Comparison of ENCODE assay signal across 8 cellular contexts in the genomic region with DNA sequence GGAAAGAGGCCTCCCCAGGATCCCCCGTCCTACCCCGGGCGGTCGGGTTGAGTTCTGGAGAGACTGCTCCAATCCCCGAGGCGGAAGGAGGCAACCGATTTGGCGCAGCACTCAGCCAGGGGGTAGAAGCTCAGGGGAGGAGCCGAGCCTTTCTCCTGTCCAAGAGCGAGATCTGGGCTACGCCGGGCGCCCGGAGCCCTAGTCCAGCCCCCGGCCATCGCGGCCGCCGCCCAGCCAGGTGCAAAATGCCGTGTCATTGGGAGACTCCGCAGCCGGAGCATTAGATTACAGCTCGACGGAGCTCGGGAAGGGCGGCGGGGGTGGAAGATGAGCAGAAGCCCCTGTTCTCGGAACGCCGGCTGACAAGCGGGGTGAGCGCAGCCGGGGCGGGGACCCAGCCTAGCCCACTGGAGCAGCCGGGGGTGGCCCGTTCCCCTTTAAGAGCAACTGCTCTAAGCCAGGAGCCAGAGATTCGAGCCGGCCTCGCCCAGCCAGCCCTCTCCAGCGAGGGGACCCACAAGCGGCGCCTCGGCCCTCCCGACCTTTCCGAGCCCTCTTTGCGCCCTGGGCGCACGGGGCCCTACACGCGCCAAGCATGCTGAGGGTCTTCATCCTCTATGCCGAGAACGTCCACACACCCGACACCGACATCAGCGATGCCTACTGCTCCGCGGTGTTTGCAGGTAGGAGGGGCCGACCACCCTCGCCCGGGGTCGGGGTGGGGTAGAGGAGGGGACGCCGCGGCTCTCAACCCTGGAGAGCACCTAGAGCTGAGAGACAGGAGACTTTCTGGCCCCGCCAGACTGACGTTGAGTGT. TPM values are rescaled to one million over a fixed set of nuclear protein-coding genes. Genes with fewer than 3 reads are reported as not detected.
DNase-seq lines count a peak whose midpoint lies in the region; ATAC-seq, FAIRE-seq and TF ChIP-seq lines count a peak whose summit lies in the region.

A gene (plus strand): TSS at position 158 of the 817 bp plus-strand sequence.

- no peak within 1 kb of the TSS for H3K27ac Mint-ChIP-seq in activated T-helper 17 cell treated with anti-CD3 and anti-CD28 coated beads, Interleukin-2, amount 50 U/mL, for 72 hours

- H3K79me2 ChIP-seq in HepG2 (ENCODE audit: insufficient read depth, low read length) = no peaks in the 10 kb centered on the region

- no TSS peak for BruUV-seq in HepG2 (replicated peaks; lab: Mats Ljungman, UMichigan)

- TF ChIP-seq CTCF in liver (IDR thresholded peaks at IDR 0.05; ENCODE audit: low read depth, low read length, missing input control) = no peak
- TF ChIP-seq CTCF in HepG2 (CRISPR knock-in tag; IDR thresholded peaks at IDR 0.05) = no peak
- TF ChIP-seq CTCF in cardiac muscle cell (IDR thresholded peaks at IDR 0.05; ENCODE audit: low read depth, low read length) = no peak
- TF ChIP-seq CTCF in pancreas (IDR thresholded peaks at IDR 0.05) = no peak

- H3K4me2 ChIP-seq in HepG2 (ENCODE audit: low read depth, low read length) = no peak within 1 kb of the TSS

- H3K9me3 ChIP-seq in liver (ENCODE audit: control insufficient read depth in 4 of 4, low read length in 3 of 4) = no peaks in the 10 kb centered on the region
- H3K9me3 ChIP-seq in HepG2 (ENCODE audit: low read length) = no peaks in the 10 kb centered on the region
- no peaks in the 10 kb centered on the region for H3K9me3 ChIP-seq in cardiac muscle cell (ENCODE audit: low read depth)
- no peaks in the 10 kb centered on the region for H3K9me3 ChIP-seq in pancreas

- no peaks in the 10 kb centered on the region for H3K36me3 Mint-ChIP-seq in activated T-helper 17 cell treated with anti-CD3 and anti-CD28 coated beads, Interleukin-2, amount 50 U/mL, for 72 hours (ENCODE audit: low read depth)

- H3K4me3 Mint-ChIP-seq in activated T-helper 17 cell treated with anti-CD3 and anti-CD28 coated beads, Interleukin-2, amount 50 U/mL, for 72 hours = peak within 1 kb of the TSS; percentile 43

- CTCF ChIA-PET in HepG2 (lab: Yijun Ruan, JAX; ENCODE audit: low intra/inter-chr PET ratio, low total read pairs) = no interaction called here

- DNase-seq in HepG2 (ENCODE audit: low spot score) (no peak), cardiac muscle cell (ENCODE audit: low read depth in 1 of 2, low spot score in 1 of 2) (peak; percentile 55 to 90), pancreas (peak in 4 of 6 donors; percentile 22 to 75 (median 36)), NCI-H345 treated with DMSO at 0.1 percent for 48 hours (lab: John Stamatoyannopoulos, UW; ENCODE audit: unreplicated experiment) (no peak), dedifferentiated amniotic fluid mesenchymal stem cell (ENCODE audit: extremely low spot score) (no peak)

- POLR2A ChIA-PET in HepG2 (lab: Yijun Ruan, JAX) = no interaction called here

- TF ChIP-seq EP300 in HepG2 (IDR thresholded peaks at IDR 0.05; ENCODE audit: low read depth in 2 of 2, low read length in 2 of 2) (no peak), HepG2 (CRISPR knock-in tag; IDR thresholded peaks at IDR 0.05; ENCODE audit: borderline replicate concordance) (no peak)

- no peaks in the 10 kb centered on the region for H3K27me3 ChIP-seq in liver (ENCODE audit: control insufficient read depth in 4 of 4, insufficient read depth in 4 of 4, low read length in 3 of 4)
- H3K27me3 ChIP-seq in HepG2 (ENCODE audit: control insufficient read depth in 1 of 2, insufficient read depth in 2 of 2, low read length in 2 of 2) = peaks cover 2 to 9% of the 10 kb centered on the region in 2 experiments; a peak in 3 of 5 replicates
- H3K27me3 ChIP-seq in cardiac muscle cell = no peaks in the 10 kb centered on the region
- no peaks in the 10 kb centered on the region for H3K27me3 ChIP-seq in pancreas

- H2AFZ ChIP-seq in HepG2 (ENCODE audit: low read length) = no peak within 1 kb of the TSS

- in situ Hi-C loops in HepG2 (cut with HindIII; ENCODE audit: extremely low pct_ligation_motif_present, low pct_unique_long_range_greater_than_20kb) = no loop called here

- intact Hi-C loops in HepG2 (cut with micrococcal nuclease; ENCODE audit: unreplicated experiment) = no loop called here
- intact Hi-C loops in pancreas (cut with DNase I) = no loop called here

- TF ChIP-seq POLR2A in HepG2 (IDR thresholded peaks at IDR 0.05; ENCODE audit: insufficient read depth in 1 of 2, low read depth in 2 of 2, low read length in 2 of 2) = no peak

- no peak for ATAC-seq in HepG2
- no peak for ATAC-seq in activated T-helper 17 cell treated with anti-CD3 and anti-CD28 coated beads, Interleukin-2, amount 50 U/mL, for 72 hours (replicated peaks)
- peak; percentile 61 to 84 (median 77) for ATAC-seq in pancreas
- ATAC-seq in HG03342 (IDR thresholded peaks at IDR 0.05; ENCODE audit: unreplicated experiment) = no peak

- H3K4me1 Mint-ChIP-seq in activated T-helper 17 cell treated with anti-CD3 and anti-CD28 coated beads, Interleukin-2, amount 50 U/mL, for 72 hours = peaks cover 4% of the 10 kb centered on the region

- TF ChIP-seq RAD21 in liver (IDR thresholded peaks at IDR 0.05) = peak in 1 of 2 donors; percentile 30
- TF ChIP-seq RAD21 in HepG2 (CRISPR knock-in tag; IDR thresholded peaks at IDR 0.05) = no peak

- peaks cover 18 to 59% (median 56%) of the 10 kb centered on the region in 4 donors for H3K4me1 ChIP-seq in liver (ENCODE audit: control insufficient read depth in 4 of 4, insufficient read depth in 4 of 4, low read length in 3 of 4)
- peaks cover 26% of the 10 kb centered on the region for H3K4me1 ChIP-seq in HepG2 (ENCODE audit: insufficient read depth, low read length)
- H3K4me1 ChIP-seq in cardiac muscle cell (ENCODE audit: low read depth) = peaks cover 62% of the 10 kb centered on the region
- peaks cover 0 to 3% (median 0%) of the 10 kb centered on the region in 3 donors for H3K4me1 ChIP-seq in pancreas

- H3K9ac ChIP-seq in liver (ENCODE audit: low read depth in 1 of 2, low read length in 2 of 2) (peak within 1 kb of the TSS in 1 of 2 donors; percentile 54), HepG2 (ENCODE audit: insufficient read depth, low read depth, low read length) (no peak within 1 kb of the TSS)

- H3K27me3 Mint-ChIP-seq in activated T-helper 17 cell treated with anti-CD3 and anti-CD28 coated beads, Interleukin-2, amount 50 U/mL, for 72 hours = peaks cover 37% of the 10 kb centered on the region

- H3K9me3 Mint-ChIP-seq in activated T-helper 17 cell treated with anti-CD3 and anti-CD28 coated beads, Interleukin-2, amount 50 U/mL, for 72 hours = no peaks in the 10 kb centered on the region

- no peak for FAIRE-seq in HepG2 (lab: Jason Lieb, UNC)
- no peak for FAIRE-seq in pancreas (lab: Jason Lieb, UNC)

- H3K36me3 ChIP-seq in liver (ENCODE audit: control insufficient read depth in 4 of 4, insufficient read depth in 3 of 4, low read depth in 1 of 4, low read length in 3 of 4) (no peaks in the 10 kb centered on the region), HepG2 (replicated peaks in 1 of 2; ENCODE audit: control insufficient read depth in 1 of 2, insufficient read depth in 2 of 2, low read length in 2 of 2) (no peaks in the 10 kb centered on the region), cardiac muscle cell (no peaks in the 10 kb centered on the region), pancreas (no peaks in the 10 kb centered on the region)

- peak within 1 kb of the TSS; percentile 53 to 63 for H3K27ac ChIP-seq in liver (ENCODE audit: low read depth in 1 of 2, low read length in 2 of 2)
- H3K27ac ChIP-seq in HepG2 (ENCODE audit: extremely low read length, insufficient read depth, low read length) = no peak within 1 kb of the TSS
- H3K27ac ChIP-seq in cardiac muscle cell = peak within 1 kb of the TSS; percentile 99
- no peak within 1 kb of the TSS for H3K27ac ChIP-seq in pancreas

- WGBS in liver = 2% methylated on average over 66 of the region's 66 CpGs
- WGBS in HepG2 (ENCODE audit: low lambda C conversion rate) = 87% methylated on average over 55 of the region's 66 CpGs
- WGBS in pancreas, 2 donors = 3% methylated on average over 66 of the region's 66 CpGs

- no peaks in the 10 kb centered on the region for H4K20me1 ChIP-seq in HepG2 (ENCODE audit: insufficient read depth, low read length)

- peak within 1 kb of the TSS; percentile 56 to 67 (median 64) for H3K4me3 ChIP-seq in liver (ENCODE audit: low read depth in 1 of 3, low read length in 3 of 3)
- no peak within 1 kb of the TSS for H3K4me3 ChIP-seq in HepG2 (replicated peaks in 1 of 3; ENCODE audit: insufficient read depth in 1 of 3, low read depth in 2 of 3, low read length in 3 of 3)
- H3K4me3 ChIP-seq in cardiac muscle cell = peak within 1 kb of the TSS; percentile 46
- H3K4me3 ChIP-seq in pancreas = peak within 1 kb of the TSS in 3 of 4 donors; percentile 1 to 55 (median 30)

RNA-seq across cellular contexts. Expression of the gene that starts here (rescaled TPM):
- total RNA-seq in liver (10 to 100 TPM; 15.1 to 20.8 TPM), HepG2 (2016; rRNA removed; fragmentation: Illumina TruSeq; extraction: Trizol) (0.15 and 0.17 TPM in 2 replicates), cardiac muscle cell (44.4 and 57.4 TPM in 2 replicates), pancreas (1 to 10 TPM; 1.1 to 5.5 (median 1.9) TPM)
- polyA plus RNA-seq in liver (10 to 100 TPM in 1 of 2 donors, 1 to 10 TPM in 1; 8.5 to 12.0 TPM), HepG2 (2011; rRNA removed) (2.4 and 4.5 TPM in 2 replicates), cardiac muscle cell (34.6 and 40.9 TPM in 2 replicates), pancreas (1 to 10 TPM; 2.2 to 3.5 TPM)
- 0.09 TPM in 1 of 2 replicates, not detected in the other for total RNA-seq in HepG2 (2016; cell fraction: cytosol; rRNA removed; fragmentation: Illumina TruSeq; extraction: Trizol; ENCODE audit: low read depth)
- 0.21 and 0.22 TPM in 2 replicates for total RNA-seq in HepG2 (2016; cell fraction: insoluble cytoplasmic fraction; rRNA removed; fragmentation: Illumina TruSeq; extraction: Trizol)
- total RNA-seq in HepG2 (2016; cell fraction: membrane; rRNA removed; fragmentation: Illumina TruSeq; extraction: Trizol) = 0.24 and 0.46 TPM in 2 replicates
- total RNA-seq in HepG2 (2016; cell fraction: nucleus; rRNA removed; fragmentation: Illumina TruSeq; extraction: Trizol) = 0.09 and 0.78 TPM in 2 replicates
- 1.8 and 2.1 TPM in 2 replicates for polyA plus RNA-seq in HepG2 (2011; cell fraction: cytosol; rRNA removed)
- 4.5 and 8.3 TPM in 2 replicates for polyA plus RNA-seq in HepG2 (2011; cell fraction: nucleus; rRNA removed)
- polyA plus RNA-seq in HepG2 (2012) = 6.7 and 10.7 TPM in 2 replicates
- polyA plus RNA-seq in HepG2 (2016; cell fraction: cytosol; fragmentation: Illumina TruSeq; extraction: Trizol; ENCODE audit: low read depth) = 0.02 and 0.16 TPM in 2 replicates
- 0.29 and 0.50 TPM in 2 replicates for polyA plus RNA-seq in HepG2 (2016; cell fraction: insoluble cytoplasmic fraction; fragmentation: Illumina TruSeq; extraction: Trizol; ENCODE audit: low read depth)
- polyA plus RNA-seq in HepG2 (2016; cell fraction: membrane; fragmentation: Illumina TruSeq; extraction: Trizol; ENCODE audit: low read depth) = 0.08 and 0.21 TPM in 2 replicates
- 0.85 and 1.3 TPM in 2 replicates for polyA plus RNA-seq in HepG2 (2016; cell fraction: nucleus; fragmentation: Illumina TruSeq; extraction: Trizol; ENCODE audit: insufficient read depth, low read depth)
- 1.7 and 9.6 TPM in 2 replicates for polyA minus RNA-seq in HepG2 (2011; rRNA and poly(A)+ RNA removed; ENCODE audit: low replicate concordance)
- polyA minus RNA-seq in HepG2 (2011; cell fraction: cytosol; rRNA and poly(A)+ RNA removed) = 2.0 and 5.3 TPM in 2 replicates
- polyA minus RNA-seq in HepG2 (2011; cell fraction: nucleus; rRNA and poly(A)+ RNA removed) = 5.9 and 8.8 TPM in 2 replicates
- total RNA-seq in activated T-helper 17 cell treated with anti-CD3 and anti-CD28 coated beads, Interleukin-2, amount 50 U/mL, for 72 hours = under 1 TPM in 1 of 2 donors, not detected in 1; 0.71 TPM

Comparison
In these comparisons a context has a peak if more than half of its experiments do, and no peak if none do; other contexts are left out.
1. H3K27ac ChIP-seq: peak in liver (2 of 2) and cardiac muscle cell (single experiment); none in HepG2 (single experiment) and pancreas (0 of 4).
2. H3K4me3 ChIP-seq: peak in liver (3 of 3), cardiac muscle cell (single experiment) and pancreas (3 of 4); none in HepG2 (0 of 3).
3. ATAC-seq: peak in pancreas (4 of 4); none in HepG2 (single experiment), activated T-helper 17 cell treated with anti-CD3 and anti-CD28 coated beads, Interleukin-2, amount 50 U/mL, for 72 hours (single experiment) and HG03342 (single experiment).
4. DNase-seq: peak in cardiac muscle cell (2 of 2) and pancreas (4 of 6); none in HepG2 (single experiment), NCI-H345 treated with DMSO at 0.1 percent for 48 hours (single experiment) and dedifferentiated amniotic fluid mesenchymal stem cell (single experiment).